ENCODE assay signal across 15 cellular contexts in genomic region chr3:159029306-159030026, GRCh38. TPM values are rescaled to one million over a fixed set of nuclear protein-coding genes. Genes with fewer than 3 reads are reported as not detected.
DNase-seq lines count a peak whose midpoint lies in the region; ATAC-seq and TF ChIP-seq lines count a peak whose summit lies in the region.
"Had no signal": no experiment of that assay in that cellular context is flagged by ENCODE, and none has a peak within 500 bp of the region (broad histone marks: within the 10 kb centered on the region; RNA-seq: fewer than 3 reads in every experiment).

No MANE protein-coding gene starts in this region.

- in situ Hi-C loops in GM13976 (cut with MboI; ENCODE audit: low sequenced_read_pairs, unreplicated experiment), result no loop called here

- no peak for TF ChIP-seq CTCF in GM13976 (IDR thresholded peaks at IDR 0.05; ENCODE audit: borderline replicate concordance, control extremely low read depth, extremely low read depth, insufficient read depth, missing control alignments)

- DNase-seq in HT1080 (ENCODE audit: low read depth), result peak; percentile 44
- no peak for DNase-seq in COR-L47 (lab: John Stamatoyannopoulos, UW)
- no peak for DNase-seq in GM13976 (ENCODE audit: low spot score)
- DNase-seq in midbrain (lab: John Stamatoyannopoulos, UW), result no peak
- no peak for DNase-seq in activated CD4-positive, alpha-beta T cell treated with anti-CD3 and anti-CD28 coated beads, Interleukin-2, amount 50 U/mL, for 4 hours
- DNase-seq: amniotic stem cell, sigmoid colon had no signal

- peak; percentile 88 for ATAC-seq in GM18519 (IDR thresholded peaks at IDR 0.05; ENCODE audit: low FRiP score, unreplicated experiment)
- peak; percentile 79 for ATAC-seq in GM21515 (IDR thresholded peaks at IDR 0.05; ENCODE audit: unreplicated experiment)
- ATAC-seq in HG02973 (IDR thresholded peaks at IDR 0.05; ENCODE audit: unreplicated experiment), result peak; percentile 89
- ATAC-seq: activated CD4-positive, CD25-positive, alpha-beta regulatory T cell treated with anti-CD3 and anti-CD28 coated beads, Interleukin-2, amount 50 U/mL, for 24 hours had no signal

RNA-seq across cellular contexts. Expression of gene IQCJ, which starts 39.7 kb away (rescaled TPM):
- 0.11 TPM in 1 of 2 replicates, not detected in the other for total RNA-seq in HT1080 (2014; rRNA removed; shearing (Covaris generic))
- polyA plus RNA-seq in HT1080 (2015; cell fraction: cytosol; rRNA removed), result 0.07 TPM in 1 of 2 replicates, not detected in the other
- polyA plus RNA-seq in HT1080 (2015; cell fraction: nucleus; rRNA removed), result 0.24 TPM in 1 of 2 replicates, not detected in the other
- total RNA-seq: hepatocyte, liver, subcutaneous adipose tissue had no signal
- polyA plus RNA-seq: esophagus, hepatocyte, liver, sigmoid colon had no signal
